Comparison of ENCODE assay signal across 19 cellular contexts in the genomic region with DNA sequence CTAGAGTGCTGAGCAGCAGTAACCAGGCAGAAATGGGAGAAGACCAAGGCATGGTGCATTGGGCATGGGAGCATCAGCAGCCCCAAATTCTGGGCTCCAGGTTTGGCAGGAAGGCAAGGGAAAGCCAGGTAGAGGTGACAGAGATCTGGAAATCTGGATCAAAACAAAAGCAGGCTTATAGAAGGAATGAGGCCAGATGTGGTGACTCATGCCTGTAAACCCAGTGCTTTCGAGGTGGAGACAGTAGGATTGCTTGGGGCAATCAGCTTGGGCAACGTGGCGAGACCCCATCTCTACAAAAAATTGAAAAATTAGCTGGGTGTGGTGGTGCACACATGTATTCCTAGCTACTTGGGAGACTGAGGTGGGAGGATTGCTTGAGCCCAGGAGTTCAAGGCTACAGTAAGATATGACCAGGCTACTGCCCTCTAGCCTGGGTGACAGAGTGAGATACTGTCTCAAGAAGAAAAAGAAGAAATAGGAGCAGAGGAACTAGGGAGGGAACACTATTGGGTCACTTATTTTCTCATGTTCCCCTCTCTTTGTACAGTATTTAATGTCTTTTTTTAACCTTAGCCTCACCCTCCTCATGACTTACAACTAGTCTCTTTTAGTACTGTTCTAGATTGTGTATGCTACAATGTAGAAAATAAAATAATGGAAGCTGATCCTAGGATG. TPM values are rescaled to one million over a fixed set of nuclear protein-coding genes. Genes with fewer than 3 reads are reported as not detected.
DNase-seq lines count a peak whose midpoint lies in the region; ATAC-seq and TF ChIP-seq lines count a peak whose summit lies in the region.
"Had no signal": no experiment of that assay in that cellular context is flagged by ENCODE, and none has a peak within 500 bp of the region (broad histone marks: within the 10 kb centered on the region; RNA-seq: fewer than 3 reads in every experiment).

No MANE protein-coding gene starts in this region.

- peak; percentile 91 for ATAC-seq in PC-3
- peak; percentile 63 for ATAC-seq in esophagus mucosa
- ATAC-seq in upper lobe of right lung, result peak; percentile 69
- ATAC-seq in HG02885 (IDR thresholded peaks at IDR 0.05; ENCODE audit: poor library complexity, unreplicated experiment), result no peak
- ATAC-seq: natural killer cell had no signal

- H3F3A ChIP-seq in GM23248 (ENCODE audit: insufficient read depth) (no peaks in the 10 kb centered on the region), PC-3 (ENCODE audit: low read length, unreplicated experiment) (no peaks in the 10 kb centered on the region), smooth muscle cell (ENCODE audit: low read depth) (no peaks in the 10 kb centered on the region)

- H3K9ac ChIP-seq in GM23248 (no peak overlapping the region), PC-3 (ENCODE audit: low read length) (no peak overlapping the region), smooth muscle cell (ENCODE audit: low read depth) (no peak overlapping the region)

- BruUV-seq in PC-3 (replicated peaks; lab: Mats Ljungman, UMichigan), result no TSS peak

- H3K9me3 ChIP-seq in GM23248 (ENCODE audit: low read depth) (no peaks in the 10 kb centered on the region), PC-3 (ENCODE audit: low read length) (no peaks in the 10 kb centered on the region), upper lobe of right lung (no peaks in the 10 kb centered on the region), smooth muscle cell (replicated peaks; ENCODE audit: low read depth) (no peaks in the 10 kb centered on the region)
- H3K9me3 ChIP-seq: prostate gland, spleen, testis had no signal

- H3K4me3 ChIP-seq in GM23248 (no peak overlapping the region), PC-3 (ENCODE audit: low read length) (no peak overlapping the region), upper lobe of right lung (no peak overlapping the region), smooth muscle cell (no peak overlapping the region)
- H3K4me3 ChIP-seq: prostate gland, SK-N-MC, spleen, testis had no signal

- H3K27me3 ChIP-seq in GM23248 (replicated peaks; ENCODE audit: insufficient read depth) (no peaks in the 10 kb centered on the region), PC-3 (ENCODE audit: low read length) (no peaks in the 10 kb centered on the region), upper lobe of right lung (no peaks in the 10 kb centered on the region), smooth muscle cell (ENCODE audit: low read depth) (no peaks in the 10 kb centered on the region)
- H3K27me3 ChIP-seq: spleen, testis had no signal

- in situ Hi-C loops in GM23248 (cut with MboI), result no loop called here

- DNase-seq in GM23248 (peak; percentile 37), PC-3 (peak; percentile 69), upper lobe of right lung (no peak), smooth muscle cell (lab: John Stamatoyannopoulos, UW; ENCODE audit: unreplicated experiment) (no peak)
- no peak for DNase-seq in activated effector memory CD4-positive, alpha-beta T cell treated with anti-CD3 and anti-CD28 coated beads, Interleukin-2, amount 50 U/mL, for 16 hours
- DNase-seq: activated CD4-positive, alpha-beta T cell treated with anti-CD3 and anti-CD28 coated beads for 48 hours; activated gamma-delta T cell; anterior cingulate cortex; C1 segment of cervical spinal cord; MM.1S; natural killer cell; NCI-H187 treated with DMSO at 0.1 percent for 48 hours; NCI-H446 treated with DMSO at 0.1 percent for 48 hours; spleen; testis had no signal

- H3K4me1 ChIP-seq in GM23248 (ENCODE audit: insufficient read depth) (no peaks in the 10 kb centered on the region), PC-3 (ENCODE audit: insufficient read depth, low read length) (peaks cover 12% of the 10 kb centered on the region), upper lobe of right lung (no peaks in the 10 kb centered on the region), smooth muscle cell (ENCODE audit: low read depth) (no peaks in the 10 kb centered on the region)
- H3K4me1 ChIP-seq: prostate gland, spleen had no signal

- WGBS in GM23248 (ENCODE audit: low coverage in 1 of 2, low lambda C conversion rate in 2 of 2, missing lambda C conversion rate in 2 of 2), 2 experiments, result 71% methylated on average over 3 of the region's 3 CpGs
- WGBS in smooth muscle cell (ENCODE audit: low lambda C conversion rate), result 37% methylated on average over 3 of the region's 3 CpGs

- H3K4me2 ChIP-seq in GM23248 (ENCODE audit: unreplicated experiment) (no peak overlapping the region), PC-3 (ENCODE audit: low read length) (0 out of 2 replicates have a peak overlapping the region, but pooled peaks have one; percentile 9), smooth muscle cell (no peak overlapping the region)

- H3K9me2 ChIP-seq in GM23248 (ENCODE audit: insufficient read depth) (no peaks in the 10 kb centered on the region), PC-3 (replicated peaks; ENCODE audit: low read length) (no peaks in the 10 kb centered on the region)

- H4K20me1 ChIP-seq in GM23248 (ENCODE audit: insufficient read depth) (no peaks in the 10 kb centered on the region), PC-3 (ENCODE audit: low read length) (no peaks in the 10 kb centered on the region), smooth muscle cell (ENCODE audit: low read depth) (no peaks in the 10 kb centered on the region)

- CTCF ChIA-PET in PC-3 (lab: Charles Lee), result no interaction called here

- H3K36me3 ChIP-seq in GM23248 (ENCODE audit: low read depth), result no peaks in the 10 kb centered on the region
- no peaks in the 10 kb centered on the region for H3K36me3 ChIP-seq in PC-3 (ENCODE audit: low read depth, low read length)
- H3K36me3 ChIP-seq in upper lobe of right lung, result no peaks in the 10 kb centered on the region
- H3K36me3 ChIP-seq in smooth muscle cell (ENCODE audit: low read depth), result no peaks in the 10 kb centered on the region
- H3K36me3 ChIP-seq: prostate gland, spleen had no signal

- H3K79me2 ChIP-seq in GM23248 (ENCODE audit: insufficient read depth) (no peaks in the 10 kb centered on the region), PC-3 (ENCODE audit: low read length) (no peaks in the 10 kb centered on the region), smooth muscle cell (ENCODE audit: low read depth) (no peaks in the 10 kb centered on the region)

- TF ChIP-seq CTCF in PC-3 (conservative IDR thresholded peaks at IDR 0.05; ENCODE audit: low read depth, low read length), result no peak
- TF ChIP-seq CTCF in upper lobe of right lung (IDR thresholded peaks at IDR 0.05), result no peak
- TF ChIP-seq CTCF in smooth muscle cell (IDR thresholded peaks at IDR 0.05; ENCODE audit: borderline replicate concordance, insufficient read depth, poor library complexity, severe bottlenecking), result no peak

- H3K27ac ChIP-seq in GM23248, result no peak overlapping the region
- no peak overlapping the region for H3K27ac ChIP-seq in PC-3 (ENCODE audit: low read length)
- H3K27ac ChIP-seq in upper lobe of right lung, result no peak overlapping the region
- H3K27ac ChIP-seq in smooth muscle cell (ENCODE audit: low read depth), result no peak overlapping the region
- H3K27ac ChIP-seq: prostate gland, SK-N-MC, spleen, testis had no signal

- POLR2A ChIA-PET in PC-3 (lab: Charles Lee; ENCODE audit: unreplicated experiment), result interaction anchor here (0.6 kb wide), 1 partner anchor 413 kb away, joined by 4 read pairs; no protein-coding TSS in a partner anchor

- H2AFZ ChIP-seq in GM23248 (no peak overlapping the region), PC-3 (ENCODE audit: low read length) (no peak overlapping the region), smooth muscle cell (ENCODE audit: low read depth) (no peak overlapping the region)

- intact Hi-C loops in PC-3 (cut with micrococcal nuclease), result no loop called here
- intact Hi-C loops in upper lobe of right lung (cut with DNase I), result no loop called here

RNA-seq across cellular contexts. Expression of a gene that starts 25.1 kb away (rescaled TPM):
- total RNA-seq in GM23248 (2014; rRNA removed; shearing (Covaris generic)), result 2.6 and 4.3 TPM in 2 replicates
- polyA plus RNA-seq in GM23248 (2016; fragmentation: Nextera tagmentation; extraction: Ambion mirVana) (3.1 and 4.6 TPM in 2 replicates), smooth muscle cell (1.00 and 1.3 TPM in 2 replicates)
- total RNA-seq in PC-3 (2014; rRNA removed) (3.3 and 4.2 TPM in 2 replicates), esophagus mucosa (0.20 TPM), upper lobe of right lung (2.5 TPM), smooth muscle cell (2.2 and 5.2 TPM in 2 replicates)

RNA-seq across cellular contexts. Expression of a gene that starts 58.5 kb away (rescaled TPM):
- total RNA-seq in GM23248 (2014; rRNA removed; shearing (Covaris generic)), result 9.4 and 22.4 TPM in 2 replicates
- polyA plus RNA-seq in GM23248 (2016; fragmentation: Nextera tagmentation; extraction: Ambion mirVana) (3.9 and 4.3 TPM in 2 replicates), smooth muscle cell (7.8 and 31.2 TPM in 2 replicates)
- total RNA-seq in PC-3 (2014; rRNA removed) (93.4 and 101 TPM in 2 replicates), esophagus mucosa (13.4 TPM), upper lobe of right lung (16.6 TPM), smooth muscle cell (38.5 and 55.6 TPM in 2 replicates)

Comparison
In these comparisons a context has a peak if more than half of its experiments do, and no peak if none do; other contexts are left out.
1. DNase-seq: peak in GM23248 (single experiment) and PC-3 (single experiment); none in upper lobe of right lung (single experiment), activated effector memory CD4-positive, alpha-beta T cell treated with anti-CD3 and anti-CD28 coated beads, Interleukin-2, amount 50 U/mL, for 16 hours (single experiment) and smooth muscle cell (single experiment).